In the genomic region with DNA sequence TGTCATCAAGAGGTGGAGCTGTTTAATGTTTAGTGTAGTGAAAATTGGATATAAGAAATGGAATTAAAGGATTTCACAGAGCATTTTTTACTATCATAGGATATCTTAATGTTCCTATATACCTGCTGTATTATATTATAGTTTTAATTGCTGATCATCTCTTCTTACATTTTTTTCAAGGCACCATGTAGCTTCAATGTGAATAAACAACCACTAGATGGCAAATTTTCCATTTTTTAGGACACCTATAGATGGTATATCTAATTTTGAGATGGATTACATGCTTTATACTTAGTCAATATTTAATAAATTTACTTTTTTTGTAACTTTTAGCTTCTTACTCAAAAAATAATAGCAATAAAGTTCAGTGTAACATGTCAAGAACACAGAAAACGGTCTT, we compare ENCODE assay signal across 10 cellular contexts. TPM values are rescaled to one million over a fixed set of nuclear protein-coding genes. Genes with fewer than 3 reads are reported as not detected.
DNase-seq lines count a peak whose midpoint lies in the region; ATAC-seq, FAIRE-seq and TF ChIP-seq lines count a peak whose summit lies in the region.
"Had no signal": no experiment of that assay in that cellular context is flagged by ENCODE, and none has a peak within 500 bp of the region (broad histone marks: within the 10 kb centered on the region; RNA-seq: fewer than 3 reads in every experiment).

No MANE protein-coding gene starts in this region.

- TF ChIP-seq CTCF in GM10248 (IDR thresholded peaks at IDR 0.05; ENCODE audit: control extremely low read depth, extremely low read depth, low read depth, missing control alignments) (peak; percentile 18), SU-DHL-6 (IDR thresholded peaks at IDR 0.05; ENCODE audit: insufficient read depth, low read length, poor library complexity, severe bottlenecking) (peak; percentile 38), HepG2 (CRISPR knock-in tag; IDR thresholded peaks at IDR 0.05) (no peak)

- 3% methylated on average over 1 of the region's 1 CpG for whole genome bisulfite sequencing in HepG2 (ENCODE audit: low lambda C conversion rate)
- 43 to 51% methylated on average over 1 of the region's 1 CpG for WGBS in aorta, 2 donors

- FAIRE-seq in HepG2 (lab: Jason Lieb, UNC): no peak

- H3K9ac ChIP-seq in SU-DHL-6 (ENCODE audit: low read length) (no peak overlapping the region), HepG2 (ENCODE audit: insufficient read depth, low read depth, low read length) (no peak overlapping the region)

- CTCF ChIA-PET in GM10248 (lab: Yijun Ruan, JAX) (interaction anchor here (1.2 to 2.9 kb wide), 2 partner anchors 10 to 115 kb away, joined by 3 to 13 read pairs; no protein-coding TSS in a partner anchor), HepG2 (lab: Yijun Ruan, JAX; ENCODE audit: low intra/inter-chr PET ratio, low total read pairs) (interaction anchor here (2.0 kb wide), 1 partner anchor 212 kb away, joined by 29 read pairs; no protein-coding TSS in a partner anchor)

- intact Hi-C loops in HepG2 (cut with micrococcal nuclease; ENCODE audit: unreplicated experiment) (loop anchor here (1.0 kb wide), 2 partner anchors 212 to 470 kb away; no protein-coding TSS in a partner anchor), aorta (cut with DNase I) (no loop called here), sciatic nerve (cut with DNase I) (no loop called here)

- H3K4me2 ChIP-seq in SU-DHL-6 (ENCODE audit: low read depth, low read length, poor library complexity, severe bottlenecking) (no peak overlapping the region), HepG2 (ENCODE audit: low read depth, low read length) (no peak overlapping the region)

- H3F3A ChIP-seq in SU-DHL-6 (ENCODE audit: insufficient read depth): no peaks in the 10 kb centered on the region

- H3K4me1 ChIP-seq in HepG2 (ENCODE audit: insufficient read depth, low read length) (no peaks in the 10 kb centered on the region), aorta (ENCODE audit: control insufficient read depth in 1 of 2, insufficient read depth in 2 of 2, low read length in 2 of 2) (no peaks in the 10 kb centered on the region)

- peak; percentile 57 for TF ChIP-seq RAD21 in Ishikawa (IDR thresholded peaks at IDR 0.05; ENCODE audit: low read depth)
- TF ChIP-seq RAD21 in HepG2 (CRISPR knock-in tag; IDR thresholded peaks at IDR 0.05): no peak

- H3K79me2 ChIP-seq in SU-DHL-6 (ENCODE audit: insufficient read depth, low read length): no peaks in the 10 kb centered on the region
- no peaks in the 10 kb centered on the region for H3K79me2 ChIP-seq in HepG2 (ENCODE audit: insufficient read depth, low read length)

- in situ Hi-C loops in HepG2 (cut with HindIII; ENCODE audit: extremely low pct_ligation_motif_present, low pct_unique_long_range_greater_than_20kb): loop anchor here (5.0 to 25.0 kb wide), 2 partner anchors 214 to 464 kb away; no protein-coding TSS in a partner anchor

- H3K36me3 ChIP-seq in SU-DHL-6 (ENCODE audit: low read length): no peaks in the 10 kb centered on the region
- no peaks in the 10 kb centered on the region for H3K36me3 ChIP-seq in HepG2 (replicated peaks in 1 of 2; ENCODE audit: control insufficient read depth in 1 of 2, insufficient read depth in 2 of 2, low read length in 2 of 2)
- no peaks in the 10 kb centered on the region for H3K36me3 ChIP-seq in aorta (ENCODE audit: control insufficient read depth in 1 of 2, insufficient read depth in 2 of 2, low read length in 1 of 2)

- no TSS peak for BruUV-seq in HepG2 (replicated peaks; lab: Mats Ljungman, UMichigan)

- H4K20me1 ChIP-seq in SU-DHL-6 (ENCODE audit: low read depth, low read length) (no peaks in the 10 kb centered on the region), HepG2 (ENCODE audit: insufficient read depth, low read length) (no peaks in the 10 kb centered on the region)

- H3K27ac ChIP-seq in SU-DHL-6 (ENCODE audit: low read depth, low read length) (no peak overlapping the region), HepG2 (ENCODE audit: extremely low read length, insufficient read depth, low read length) (no peak overlapping the region), aorta (ENCODE audit: low read depth in 1 of 2, low read length in 2 of 2) (no peak overlapping the region)

- peak overlapping the region; percentile 74 for H2AFZ ChIP-seq in SU-DHL-6 (ENCODE audit: low read depth, low read length, severe bottlenecking)
- H2AFZ ChIP-seq in HepG2 (ENCODE audit: low read length): no peak overlapping the region

- H3K9me3 ChIP-seq in SU-DHL-6 (ENCODE audit: insufficient read depth, low read length) (no peaks in the 10 kb centered on the region), HepG2 (ENCODE audit: low read length) (no peaks in the 10 kb centered on the region), aorta (ENCODE audit: control insufficient read depth, low read length) (no peaks in the 10 kb centered on the region)

- ATAC-seq in HepG2: peak; percentile 43; the same call in 1 of the 3 replicates
- no peak for ATAC-seq in aorta (ENCODE audit: low FRiP score)
- ATAC-seq in sciatic nerve: no peak
- ATAC-seq: left cardiac atrium had no signal

- DNase-seq in GM10248 (ENCODE audit: extremely low spot score) (no peak), HepG2 (ENCODE audit: low spot score) (no peak), aorta (no peak), sciatic nerve (ENCODE audit: low spot score) (no peak), NOMO-1 (lab: John Stamatoyannopoulos, UW; ENCODE audit: unreplicated experiment in 2 of 2) (no peak)
- DNase-seq: effector memory CD4-positive, alpha-beta T cell; left cardiac atrium; stimulated activated naive CD4-positive, alpha-beta T cell had no signal

- H3K9me2 ChIP-seq in SU-DHL-6 (replicated peaks; ENCODE audit: insufficient read depth, low read length): no peaks in the 10 kb centered on the region

- no peak for TF ChIP-seq POLR2A in HepG2 (IDR thresholded peaks at IDR 0.05; ENCODE audit: insufficient read depth in 1 of 2, low read depth in 2 of 2, low read length in 2 of 2)

- POLR2A ChIA-PET in GM10248 (lab: Yijun Ruan, JAX): no interaction called here
- POLR2A ChIA-PET in HepG2 (lab: Yijun Ruan, JAX): no interaction called here

- no peak overlapping the region for H3K4me3 ChIP-seq in SU-DHL-6 (ENCODE audit: insufficient read depth, low read length, poor library complexity, severe bottlenecking)
- H3K4me3 ChIP-seq in HepG2 (replicated peaks in 1 of 3; ENCODE audit: insufficient read depth in 1 of 3, low read depth in 2 of 3, low read length in 3 of 3): no peak overlapping the region
- H3K4me3 ChIP-seq in aorta (ENCODE audit: low read length in 2 of 2): no peak overlapping the region

- H3K27me3 ChIP-seq in SU-DHL-6 (ENCODE audit: low read length) (no peaks in the 10 kb centered on the region), HepG2 (ENCODE audit: control insufficient read depth in 1 of 2, insufficient read depth in 2 of 2, low read length in 2 of 2) (no peaks in the 10 kb centered on the region), aorta (ENCODE audit: control insufficient read depth in 1 of 2, insufficient read depth in 2 of 2, low read length in 1 of 2) (no peaks in the 10 kb centered on the region)

- TF ChIP-seq EP300 in Ishikawa (IDR thresholded peaks at IDR 0.05; ENCODE audit: borderline replicate concordance) (no peak), HepG2 (IDR thresholded peaks at IDR 0.05; ENCODE audit: low read depth in 2 of 2, low read length in 2 of 2) (no peak), HepG2 (CRISPR knock-in tag; IDR thresholded peaks at IDR 0.05; ENCODE audit: borderline replicate concordance) (no peak)

RNA-seq across cellular contexts. Expression of a gene that starts 9.0 kb away (rescaled TPM):
- not detected in 2 replicates for total RNA-seq in HepG2 (2016; rRNA removed; fragmentation: Illumina TruSeq; extraction: Trizol)
- total RNA-seq in HepG2 (2016; cell fraction: cytosol; rRNA removed; fragmentation: Illumina TruSeq; extraction: Trizol; ENCODE audit: low read depth): not detected in 2 replicates
- not detected in 2 replicates for total RNA-seq in HepG2 (2016; cell fraction: insoluble cytoplasmic fraction; rRNA removed; fragmentation: Illumina TruSeq; extraction: Trizol)
- not detected in 2 replicates for total RNA-seq in HepG2 (2016; cell fraction: membrane; rRNA removed; fragmentation: Illumina TruSeq; extraction: Trizol)
- total RNA-seq in HepG2 (2016; cell fraction: nucleus; rRNA removed; fragmentation: Illumina TruSeq; extraction: Trizol): not detected in 2 replicates
- polyA plus RNA-seq in HepG2 (2011; rRNA removed): not detected in 2 replicates
- not detected in 2 replicates for polyA plus RNA-seq in HepG2 (2011; cell fraction: cytosol; rRNA removed)
- not detected in 2 replicates for polyA plus RNA-seq in HepG2 (2011; cell fraction: nucleus; rRNA removed)
- not detected in 2 replicates for polyA plus RNA-seq in HepG2 (2012)
- polyA plus RNA-seq in HepG2 (2016; cell fraction: cytosol; fragmentation: Illumina TruSeq; extraction: Trizol; ENCODE audit: low read depth): not detected in 2 replicates
- not detected in 2 replicates for polyA plus RNA-seq in HepG2 (2016; cell fraction: insoluble cytoplasmic fraction; fragmentation: Illumina TruSeq; extraction: Trizol; ENCODE audit: low read depth)
- polyA plus RNA-seq in HepG2 (2016; cell fraction: membrane; fragmentation: Illumina TruSeq; extraction: Trizol; ENCODE audit: low read depth): not detected in 2 replicates
- polyA plus RNA-seq in HepG2 (2016; cell fraction: nucleus; fragmentation: Illumina TruSeq; extraction: Trizol; ENCODE audit: insufficient read depth, low read depth): not detected in 2 replicates
- not detected in 2 replicates for polyA minus RNA-seq in HepG2 (2011; rRNA and poly(A)+ RNA removed; ENCODE audit: low replicate concordance)
- not detected in 2 replicates for polyA minus RNA-seq in HepG2 (2011; cell fraction: cytosol; rRNA and poly(A)+ RNA removed)
- not detected in 2 replicates for polyA minus RNA-seq in HepG2 (2011; cell fraction: nucleus; rRNA and poly(A)+ RNA removed)
- total RNA-seq in aorta: not detected
- polyA plus RNA-seq in aorta: not detected
- not detected for total RNA-seq in sciatic nerve
- total RNA-seq: left cardiac atrium had no signal

RNA-seq across cellular contexts. Expression of a gene that starts 9.6 kb away (rescaled TPM):
- total RNA-seq in HepG2 (2016; rRNA removed; fragmentation: Illumina TruSeq; extraction: Trizol): not detected in 2 replicates
- not detected in 2 replicates for total RNA-seq in HepG2 (2016; cell fraction: cytosol; rRNA removed; fragmentation: Illumina TruSeq; extraction: Trizol; ENCODE audit: low read depth)
- total RNA-seq in HepG2 (2016; cell fraction: insoluble cytoplasmic fraction; rRNA removed; fragmentation: Illumina TruSeq; extraction: Trizol): not detected in 2 replicates
- total RNA-seq in HepG2 (2016; cell fraction: membrane; rRNA removed; fragmentation: Illumina TruSeq; extraction: Trizol): not detected in 2 replicates
- not detected in 2 replicates for total RNA-seq in HepG2 (2016; cell fraction: nucleus; rRNA removed; fragmentation: Illumina TruSeq; extraction: Trizol)
- 0.01 TPM in 1 of 2 replicates, not detected in the other for polyA plus RNA-seq in HepG2 (2011; rRNA removed)
- 0.01 TPM in 1 of 2 replicates, not detected in the other for polyA plus RNA-seq in HepG2 (2011; cell fraction: cytosol; rRNA removed)
- polyA plus RNA-seq in HepG2 (2011; cell fraction: nucleus; rRNA removed): not detected in 2 replicates
- polyA plus RNA-seq in HepG2 (2012): not detected in 2 replicates
- polyA plus RNA-seq in HepG2 (2016; cell fraction: cytosol; fragmentation: Illumina TruSeq; extraction: Trizol; ENCODE audit: low read depth): not detected in 2 replicates
- polyA plus RNA-seq in HepG2 (2016; cell fraction: insoluble cytoplasmic fraction; fragmentation: Illumina TruSeq; extraction: Trizol; ENCODE audit: low read depth): not detected in 2 replicates
- not detected in 2 replicates for polyA plus RNA-seq in HepG2 (2016; cell fraction: membrane; fragmentation: Illumina TruSeq; extraction: Trizol; ENCODE audit: low read depth)
- not detected in 2 replicates for polyA plus RNA-seq in HepG2 (2016; cell fraction: nucleus; fragmentation: Illumina TruSeq; extraction: Trizol; ENCODE audit: insufficient read depth, low read depth)
- polyA minus RNA-seq in HepG2 (2011; rRNA and poly(A)+ RNA removed; ENCODE audit: low replicate concordance): 80.4 TPM in 1 of 2 replicates, not detected in the other
- 0.18 TPM in 1 of 2 replicates, not detected in the other for polyA minus RNA-seq in HepG2 (2011; cell fraction: cytosol; rRNA and poly(A)+ RNA removed)
- 0.26 TPM in 1 of 2 replicates, not detected in the other for polyA minus RNA-seq in HepG2 (2011; cell fraction: nucleus; rRNA and poly(A)+ RNA removed)
- total RNA-seq in aorta: not detected
- polyA plus RNA-seq in aorta: not detected
- not detected for total RNA-seq in sciatic nerve
- total RNA-seq: left cardiac atrium had no signal
